Comparison of ENCODE assay signal across 8 cellular contexts in genomic region chr6:32153835-32154513, GRCh38. TPM values are rescaled to one million over a fixed set of nuclear protein-coding genes. Genes with fewer than 3 reads are reported as not detected.
DNase-seq lines count a peak whose midpoint lies in the region; ATAC-seq and TF ChIP-seq lines count a peak whose summit lies in the region.

Gene PPT2 (plus strand): TSS chr6:32154141. CDS start chr6:32154595, 454 bp downstream.

- H3K79me2 ChIP-seq in PC-9 (ENCODE audit: low read depth) = peaks cover 35% of the 10 kb centered on the region

- peak within 1 kb of the TSS; percentile 82 for H2AFZ ChIP-seq in PC-9

- H3K4me1 ChIP-seq in PC-9 (replicated peaks; ENCODE audit: insufficient read depth) = peaks cover 18% of the 10 kb centered on the region
- H3K4me1 ChIP-seq in mucosa of descending colon (ENCODE audit: low read depth) = peaks cover 26% of the 10 kb centered on the region

- H3K4me3 ChIP-seq in PC-9 (peak within 1 kb of the TSS; percentile 77), mucosa of descending colon (peak within 1 kb of the TSS; percentile 42)

- in situ Hi-C loops in G401 (cut with HindIII; ENCODE audit: low sequenced_read_pairs) = no loop called here

- H3F3A ChIP-seq in PC-9 (ENCODE audit: insufficient read depth, low read depth) = peaks cover 16% of the 10 kb centered on the region; the same call in 1 of the 2 replicates

- ATAC-seq in mucosa of descending colon (peak; percentile 80), HG02970 (IDR thresholded peaks at IDR 0.05; ENCODE audit: low FRiP score, unreplicated experiment) (no peak)

- POLR2A ChIA-PET in PC-9 (lab: Charles Lee; ENCODE audit: unreplicated experiment) = interaction anchor here (0.6 to 1.0 kb wide), 3 partner anchors 8 to 26 kb away, joined by 4 to 12 read pairs (median 6); partner anchors contain the start of gene ATF6B

- no peaks in the 10 kb centered on the region for H3K9me2 ChIP-seq in PC-9 (ENCODE audit: insufficient read depth)

- H3K27ac ChIP-seq in PC-9 (peak within 1 kb of the TSS; percentile 96), epithelial cell of prostate (peak within 1 kb of the TSS; percentile 58)

- peaks cover 23% of the 10 kb centered on the region for H3K36me3 ChIP-seq in PC-9 (ENCODE audit: low read depth)
- H3K36me3 ChIP-seq in mucosa of descending colon (ENCODE audit: low read depth) = no peaks in the 10 kb centered on the region

- TF ChIP-seq CTCF in PC-9 (conservative IDR thresholded peaks at IDR 0.05) (no peak), mucosa of descending colon (IDR thresholded peaks at IDR 0.05) (no peak)

- CTCF ChIA-PET in PC-9 (lab: Charles Lee) = interaction anchor here (0.9 kb wide), 1 partner anchor 36 kb away, joined by 9 read pairs; no protein-coding TSS in a partner anchor

- intact Hi-C loops in PC-9 (cut with micrococcal nuclease; ENCODE audit: unreplicated experiment) = loop anchor here (1.0 to 2.0 kb wide), 4 partner anchors 23 to 41 kb away; partner anchors contain the start of genes AGPAT1 and FKBPL
- intact Hi-C loops in mucosa of descending colon (cut with DNase I, micrococcal nuclease) = no loop called here

- no peaks in the 10 kb centered on the region for H3K9me3 ChIP-seq in PC-9 (ENCODE audit: insufficient read depth, low read depth)
- H3K9me3 ChIP-seq in mucosa of descending colon = no peaks in the 10 kb centered on the region

- BruUV-seq in PC-9 (replicated peaks; lab: Mats Ljungman, UMichigan) = TSS peak; percentile 63

- H4K20me1 ChIP-seq in PC-9 (ENCODE audit: insufficient read depth) = 0 out of 2 replicates have a peak, but pooled peaks cover 2% of the 10 kb centered on the region

- H3K27me3 ChIP-seq in PC-9 (ENCODE audit: insufficient read depth, low read depth) = no peaks in the 10 kb centered on the region

- DNase-seq in G401 (ENCODE audit: low spot score) = peak; percentile 95
- peak; percentile 76 for DNase-seq in HuH-7.5 (ENCODE audit: low spot score)
- DNase-seq in PC-9 = peak; percentile 70 to 77
- DNase-seq in activated T-cell treated with anti-CD3 and anti-CD28 coated beads, Interleukin-2, amount 50 U/mL, for 1 hour = peak; percentile 75
- DNase-seq in epithelial cell of prostate (ENCODE audit: low read depth, low spot score) = no peak
- DNase-seq in mucosa of descending colon = peak; percentile 86 to 89 (median 87)
- peak; percentile 57 to 65 for DNase-seq in stimulated activated CD8-positive, alpha-beta memory T cell treated with anti-CD3 and anti-CD28 coated beads, Interleukin-2, amount 100 ng/mL, for 1 hour (ENCODE audit: low read depth in 2 of 2)

- H3K4me2 ChIP-seq in PC-9 = peak within 1 kb of the TSS; percentile 98

RNA-seq across cellular contexts. Expression of gene PPT2, which starts in this region (rescaled TPM):
- total RNA-seq in G401 (2014; rRNA removed; shearing (Covaris generic)) = 37.3 and 38.5 TPM in 2 replicates
- 38.2 and 42.5 TPM in 2 replicates for total RNA-seq in PC-9 (2021)
- total RNA-seq in mucosa of descending colon = 10 to 100 TPM; 16.8 to 37.2 (median 34.4) TPM
